In genomic region chr4:44165938-44166337, GRCh38 we compare ENCODE assay signal across 38 cellular contexts.
"Had no signal": no experiment of that assay in that cellular context is flagged by ENCODE, and none has a peak within 500 bp of the region (broad histone marks: within the 10 kb centered on the region; RNA-seq: fewer than 3 reads in every experiment).

No MANE protein-coding gene starts in this region.

- H3K27ac Mint-ChIP-seq: activated B cell treated with CpG ODN at 0.5 μM for 24 hours; activated CD4-positive, alpha-beta memory T cell treated with anti-CD3 and anti-CD28 coated beads for 36 hours; activated CD4-positive, alpha-beta T cell treated with anti-CD3 and anti-CD28 coated beads, Interleukin-2, amount 10 ng/mL, durations not matched to agents 24 days and 14 days; activated CD8-positive, alpha-beta T cell treated with anti-CD3 and anti-CD28 coated beads for 36 hours; activated naive CD4-positive, alpha-beta T cell treated with anti-CD3 and anti-CD28 coated beads, Interleukin-2, amount 10 ng/mL, durations not matched to agents 7 days and 5 days; activated naive CD4-positive, alpha-beta T cell treated with anti-CD3 and anti-CD28 coated beads, Interleukin-2, amount 50 U/mL, for 24 hours; activated naive CD8-positive, alpha-beta T cell; activated naive CD8-positive, alpha-beta T cell treated with anti-CD3 and anti-CD28 coated beads, Interleukin-2, amount 10 ng/mL, durations not matched to agents 7 days and 5 days; activated naive CD8-positive, alpha-beta T cell treated with anti-CD3 and anti-CD28 coated beads, Interleukin-2, amount 50 U/mL, for 24 hours; activated T-cell treated with anti-CD3 and anti-CD28 coated beads, Interleukin-2, amount 50 U/mL, for 72 hours; activated T-helper 1 cell treated with anti-CD3 and anti-CD28 coated beads, Interleukin-12 subunit alpha, Interleukin-12 subunit beta, Interleukin-2, Interleukin-4 antibody, amounts not matched to agents 30 ng/mL and 10 ng/mL and 1 ng/mL, durations not matched to agents 14 hours and 24 hours and 36 hours; activated T-helper 2 cell treated with anti-CD3 and anti-CD28 coated beads, Interferon-gamma antibody, Interleukin-2, Interleukin-4, amounts not matched to agents 10 μg/mL and 5 μg/mL and 100 μg/mL, durations not matched to agents 14 hours and 24 hours and 36 hours; brain; T-helper 1 cell treated with Interleukin-12 subunit alpha and Interleukin-12 subunit beta and Interleukin-4 antibody, amounts not matched to agents 30 μg/mL and 1 μg/mL, for 36 hours; T-helper 2 cell treated with Interferon-gamma antibody and Interleukin-4, amounts not matched to agents 5 μg/mL and 100 μg/mL, for 36 hours had no signal

- FAIRE-seq: bronchial epithelial cell, TTC549 had no signal

- H3K4me3 ChIP-seq: cardiac muscle cell had no signal

- H3K27me3 Mint-ChIP-seq: activated B cell treated with CpG ODN at 0.5 μM for 24 hours; activated CD4-positive, alpha-beta memory T cell treated with anti-CD3 and anti-CD28 coated beads for 36 hours; activated CD4-positive, alpha-beta T cell treated with anti-CD3 and anti-CD28 coated beads, Interleukin-2, amount 10 ng/mL, durations not matched to agents 24 days and 14 days; activated CD8-positive, alpha-beta T cell treated with anti-CD3 and anti-CD28 coated beads for 36 hours; activated naive CD4-positive, alpha-beta T cell treated with anti-CD3 and anti-CD28 coated beads, Interleukin-2, amount 10 ng/mL, durations not matched to agents 7 days and 5 days; activated naive CD4-positive, alpha-beta T cell treated with anti-CD3 and anti-CD28 coated beads, Interleukin-2, amount 50 U/mL, for 24 hours; activated naive CD8-positive, alpha-beta T cell; activated naive CD8-positive, alpha-beta T cell treated with anti-CD3 and anti-CD28 coated beads, Interleukin-2, amount 10 ng/mL, durations not matched to agents 7 days and 5 days; activated naive CD8-positive, alpha-beta T cell treated with anti-CD3 and anti-CD28 coated beads, Interleukin-2, amount 50 U/mL, for 24 hours; brain; central memory CD8-positive, alpha-beta T cell had no signal

- H3K27me3 ChIP-seq: cardiac muscle cell had no signal

- H3K4me1 Mint-ChIP-seq: activated B cell treated with CpG ODN at 0.5 μM for 24 hours; activated CD4-positive, alpha-beta T cell treated with anti-CD3 and anti-CD28 coated beads, Interleukin-2, amount 10 ng/mL, durations not matched to agents 24 days and 14 days; activated naive CD4-positive, alpha-beta T cell treated with anti-CD3 and anti-CD28 coated beads, Interleukin-2, amount 10 ng/mL, durations not matched to agents 7 days and 5 days; activated naive CD4-positive, alpha-beta T cell treated with anti-CD3 and anti-CD28 coated beads, Interleukin-2, amount 50 U/mL, for 24 hours; activated naive CD8-positive, alpha-beta T cell treated with anti-CD3 and anti-CD28 coated beads, Interleukin-2, amount 10 ng/mL, durations not matched to agents 7 days and 5 days; activated naive CD8-positive, alpha-beta T cell treated with anti-CD3 and anti-CD28 coated beads, Interleukin-2, amount 50 U/mL, for 24 hours; brain; central memory CD8-positive, alpha-beta T cell had no signal

- H3K9me3 Mint-ChIP-seq: activated CD4-positive, alpha-beta T cell treated with anti-CD3 and anti-CD28 coated beads, Interleukin-2, amount 10 ng/mL, durations not matched to agents 24 days and 14 days; activated naive CD4-positive, alpha-beta T cell treated with anti-CD3 and anti-CD28 coated beads, Interleukin-2, amount 50 U/mL, for 24 hours; activated T-cell treated with anti-CD3 and anti-CD28 coated beads, Interleukin-2, amount 50 U/mL, for 4 hours; activated T-helper 1 cell treated with anti-CD3 and anti-CD28 coated beads, Interleukin-12 subunit alpha, Interleukin-12 subunit beta, Interleukin-2, Interleukin-4 antibody, amounts not matched to agents 30 ng/mL and 10 ng/mL and 1 ng/mL, durations not matched to agents 14 hours and 24 hours and 36 hours had no signal

- DNase-seq: activated B cell treated with CpG ODN at 0.5 μM for 24 hours; activated CD4-positive, alpha-beta memory T cell treated with anti-CD3 and anti-CD28 coated beads for 36 hours; activated CD4-positive, alpha-beta T cell treated with anti-CD3 and anti-CD28 coated beads for 4 hours; activated CD4-positive, alpha-beta T cell treated with anti-CD3 and anti-CD28 coated beads, Interleukin-2, amount 10 ng/mL, durations not matched to agents 24 days and 14 days; activated CD4-positive, alpha-beta T cell treated with anti-CD3 and anti-CD28 coated beads, Interleukin-2, amount 50 U/mL, for 1 hour; activated CD4-positive, alpha-beta T cell treated with anti-CD3 and anti-CD28 coated beads, Interleukin-2, amount 50 U/mL, for 4 hours; activated CD4-positive, CD25-positive, alpha-beta regulatory T cell treated with anti-CD3 and anti-CD28 coated beads, Interleukin-2, amount 50 U/mL, for 72 hours; activated CD8-positive, alpha-beta memory T cell treated with anti-CD3 and anti-CD28 coated beads, Interleukin-2, amount 50 U/mL, for 4 hours; activated CD8-positive, alpha-beta T cell treated with anti-CD3 and anti-CD28 coated beads for 36 hours; activated effector memory CD4-positive, alpha-beta T cell treated with Interleukin-2 at 50 U/mL for 16 hours; activated gamma-delta T cell; activated naive CD4-positive, alpha-beta T cell treated with anti-CD3 and anti-CD28 coated beads, Interleukin-2, amount 10 ng/mL, durations not matched to agents 7 days and 5 days; activated naive CD4-positive, alpha-beta T cell treated with Interleukin-2 at 50 U/mL for 16 hours; activated naive CD8-positive, alpha-beta T cell treated with anti-CD3 and anti-CD28 coated beads, Interleukin-2, amount 10 ng/mL, durations not matched to agents 7 days and 5 days; activated naive CD8-positive, alpha-beta T cell treated with anti-CD3 and anti-CD28 coated beads, Interleukin-2, amount 50 U/mL, for 24 hours; activated T-cell treated with anti-CD3 and anti-CD28 coated beads for 4 hours; activated T-cell treated with anti-CD3 and anti-CD28 coated beads, Interleukin-2, amount 50 U/mL, for 1 hour; activated T-cell treated with anti-CD3 and anti-CD28 coated beads, Interleukin-2, amount 50 U/mL, for 4 hours; activated T-cell treated with anti-CD3 and anti-CD28 coated beads, Interleukin-2, amount 50 U/mL, for 72 hours; amniotic stem cell; aorta; caudate nucleus; cerebellar nuclear complex; T-helper 1 cell; T-helper 2 cell; T-helper 9 cell had no signal

- H3K27ac ChIP-seq: cardiac muscle cell, VCaP had no signal

- H3K4me3 Mint-ChIP-seq: activated B cell treated with CpG ODN at 0.5 μM for 24 hours; activated CD4-positive, alpha-beta memory T cell treated with anti-CD3 and anti-CD28 coated beads for 36 hours; activated CD4-positive, alpha-beta T cell treated with anti-CD3 and anti-CD28 coated beads, Interleukin-2, amount 10 ng/mL, durations not matched to agents 24 days and 14 days; activated CD8-positive, alpha-beta T cell treated with anti-CD3 and anti-CD28 coated beads for 36 hours; activated naive CD4-positive, alpha-beta T cell treated with anti-CD3 and anti-CD28 coated beads, Interleukin-2, amount 10 ng/mL, durations not matched to agents 7 days and 5 days; activated naive CD4-positive, alpha-beta T cell treated with anti-CD3 and anti-CD28 coated beads, Interleukin-2, amount 50 U/mL, for 24 hours; activated naive CD8-positive, alpha-beta T cell; activated naive CD8-positive, alpha-beta T cell treated with anti-CD3 and anti-CD28 coated beads, Interleukin-2, amount 10 ng/mL, durations not matched to agents 7 days and 5 days; activated naive CD8-positive, alpha-beta T cell treated with anti-CD3 and anti-CD28 coated beads, Interleukin-2, amount 50 U/mL, for 24 hours; activated T-cell treated with anti-CD3 and anti-CD28 coated beads, Interleukin-2, amount 50 U/mL, for 4 hours; activated T-cell treated with anti-CD3 and anti-CD28 coated beads, Interleukin-2, amount 50 U/mL, for 72 hours; activated T-helper 1 cell treated with anti-CD3 and anti-CD28 coated beads, Interleukin-12 subunit alpha, Interleukin-12 subunit beta, Interleukin-2, Interleukin-4 antibody, amounts not matched to agents 30 ng/mL and 10 ng/mL and 1 ng/mL, durations not matched to agents 14 hours and 24 hours and 36 hours; brain; central memory CD8-positive, alpha-beta T cell; T-helper 1 cell treated with Interleukin-12 subunit alpha and Interleukin-12 subunit beta and Interleukin-4 antibody, amounts not matched to agents 30 μg/mL and 1 μg/mL, for 36 hours; T-helper 2 cell treated with Interferon-gamma antibody and Interleukin-4, amounts not matched to agents 5 μg/mL and 100 μg/mL, for 36 hours had no signal

- H3K36me3 ChIP-seq: cardiac muscle cell had no signal

- H3K36me3 Mint-ChIP-seq: activated CD4-positive, alpha-beta memory T cell treated with anti-CD3 and anti-CD28 coated beads for 36 hours; activated naive CD4-positive, alpha-beta T cell treated with anti-CD3 and anti-CD28 coated beads, Interleukin-2, amount 10 ng/mL, durations not matched to agents 7 days and 5 days; activated naive CD4-positive, alpha-beta T cell treated with anti-CD3 and anti-CD28 coated beads, Interleukin-2, amount 50 U/mL, for 24 hours; activated naive CD8-positive, alpha-beta T cell; activated naive CD8-positive, alpha-beta T cell treated with anti-CD3 and anti-CD28 coated beads, Interleukin-2, amount 10 ng/mL, durations not matched to agents 7 days and 5 days; brain had no signal
